11 cellular contexts compared by ENCODE assay signal in the genomic region with DNA sequence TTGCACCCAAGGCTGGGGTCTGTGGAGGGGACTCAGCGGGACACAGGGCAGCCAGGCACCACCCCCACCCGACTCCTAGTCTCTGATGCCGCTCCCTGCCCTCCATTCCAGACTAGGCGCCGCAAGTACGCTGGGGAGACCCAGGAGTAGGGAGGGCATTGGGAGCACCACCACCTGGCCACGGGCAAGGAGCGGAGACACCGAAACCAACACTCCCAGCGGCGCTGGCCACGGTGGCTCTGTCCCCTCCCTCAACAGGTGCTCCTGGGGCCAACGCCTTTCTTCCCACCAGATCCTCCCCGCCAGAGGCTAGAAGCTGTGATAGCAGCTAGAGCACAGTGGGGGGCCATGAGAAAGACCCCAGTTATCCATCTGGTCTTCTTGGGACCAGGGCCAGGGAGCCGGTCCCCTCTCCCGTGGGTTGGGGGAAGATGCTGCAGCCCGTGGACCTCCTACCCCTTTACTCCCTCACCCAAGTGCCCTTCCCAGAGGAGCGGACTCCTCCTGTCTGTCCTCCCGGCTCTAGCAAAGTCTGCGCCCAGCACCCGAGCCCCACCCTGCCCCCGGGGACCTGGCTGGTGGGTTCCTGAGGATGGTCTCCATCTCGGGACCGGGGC. TPM values are rescaled to one million over a fixed set of nuclear protein-coding genes. Genes with fewer than 3 reads are reported as not detected.
DNase-seq lines count a peak whose midpoint lies in the region; ATAC-seq and TF ChIP-seq lines count a peak whose summit lies in the region.
"Had no signal": no experiment of that assay in that cellular context is flagged by ENCODE, and none has a peak within 500 bp of the region (broad histone marks: within the 10 kb centered on the region; RNA-seq: fewer than 3 reads in every experiment).

No MANE protein-coding gene starts in this region.

- ATAC-seq in GM21447 (IDR thresholded peaks at IDR 0.05; ENCODE audit: unreplicated experiment), result no peak
- ATAC-seq: gastrocnemius medialis had no signal

- no peak overlapping the region for H3K27ac Mint-ChIP-seq in activated CD4-positive, alpha-beta T cell treated with anti-CD3 and anti-CD28 coated beads, Interleukin-2, amount 10 ng/mL, durations not matched to agents 24 days and 14 days

- peaks cover 18% of the 10 kb centered on the region for H3K36me3 ChIP-seq in ectodermal cell (ENCODE audit: control insufficient read depth, insufficient read depth, low read length)
- peaks cover 14% of the 10 kb centered on the region for H3K36me3 ChIP-seq in skeletal muscle satellite cell (ENCODE audit: insufficient read depth, low read length)

- peaks cover 49% of the 10 kb centered on the region for H3K27me3 ChIP-seq in ectodermal cell (ENCODE audit: control insufficient read depth, insufficient read depth, low read length, poor library complexity, severe bottlenecking)
- H3K27me3 ChIP-seq in skeletal muscle satellite cell (ENCODE audit: control insufficient read depth, insufficient read depth, low read length), result peaks cover 28% of the 10 kb centered on the region

- no peak for DNase-seq in activated CD4-positive, alpha-beta T cell treated with anti-CD3 and anti-CD28 coated beads, Interleukin-2, amount 10 ng/mL, durations not matched to agents 24 days and 14 days
- no peak for DNase-seq in activated CD4-positive, alpha-beta T cell treated with anti-CD3 and anti-CD28 coated beads for 48 hours
- DNase-seq in NCI-H146 (lab: John Stamatoyannopoulos, UW), result peak; percentile 81
- no peak for DNase-seq in GM10266 (ENCODE audit: extremely low spot score)
- DNase-seq in RWPE1 (ENCODE audit: low spot score), result no peak
- DNase-seq: gastrocnemius medialis had no signal

- POLR2A ChIA-PET in RWPE1 (lab: Yijun Ruan, JAX; ENCODE audit: low non-redundant PET), result no interaction called here

- CTCF ChIA-PET in RWPE1 (lab: Yijun Ruan, JAX), result no interaction called here

- H3K9ac ChIP-seq in skeletal muscle satellite cell (ENCODE audit: low read depth, low read length), result no peak overlapping the region
- H3K9ac ChIP-seq: BLaER1 treated with 17β-estradiol and CSF1 and Interleukin-3, amounts not matched to agents 10 nM and 100 nM had no signal

- H3K4me3 ChIP-seq in ectodermal cell (ENCODE audit: insufficient read depth, low read depth, low read length) (peak overlapping the region; percentile 42), skeletal muscle satellite cell (ENCODE audit: low read length) (no peak overlapping the region)
- H3K4me3 ChIP-seq: gastrocnemius medialis had no signal

- intact Hi-C loops in activated CD4-positive, alpha-beta T cell treated with anti-CD3 and anti-CD28 coated beads, Interleukin-2, amount 10 ng/mL, durations not matched to agents 24 days and 14 days (cut with micrococcal nuclease), result no loop called here

- peaks cover 17% of the 10 kb centered on the region for H3K4me1 Mint-ChIP-seq in activated CD4-positive, alpha-beta T cell treated with anti-CD3 and anti-CD28 coated beads, Interleukin-2, amount 10 ng/mL, durations not matched to agents 24 days and 14 days

- no peaks in the 10 kb centered on the region for H3K9me3 Mint-ChIP-seq in activated CD4-positive, alpha-beta T cell treated with anti-CD3 and anti-CD28 coated beads, Interleukin-2, amount 10 ng/mL, durations not matched to agents 24 days and 14 days

- 24 to 25% methylated on average over 24 of the region's 24 CpGs for WGBS in ectodermal cell, 2 experiments

- no peak for TF ChIP-seq CTCF in GM10266 (IDR thresholded peaks at IDR 0.05; ENCODE audit: control insufficient read depth, insufficient read depth, low read depth, missing control alignments)
- no peak for TF ChIP-seq CTCF in RWPE1 (conservative IDR thresholded peaks at IDR 0.05; ENCODE audit: low read depth)

- H3K4me1 ChIP-seq in ectodermal cell (ENCODE audit: control insufficient read depth, insufficient read depth, low read length) (peaks cover 15% of the 10 kb centered on the region), skeletal muscle satellite cell (ENCODE audit: control insufficient read depth, insufficient read depth, low read length) (peaks cover 34% of the 10 kb centered on the region)

- H3K4me2 ChIP-seq in skeletal muscle satellite cell (ENCODE audit: low read length), result peak overlapping the region; percentile 56

- H3K27ac ChIP-seq in ectodermal cell (ENCODE audit: insufficient read depth, low read depth, low read length, poor library complexity, severe bottlenecking) (no peak overlapping the region), RWPE1 (no peak overlapping the region; the same call in 1 of the 2 replicates)
- H3K27ac ChIP-seq: BLaER1 treated with 17β-estradiol and CSF1 and Interleukin-3, amounts not matched to agents 10 nM and 100 nM; gastrocnemius medialis; HL-60 had no signal

- peak overlapping the region; percentile 75 for H3K4me3 Mint-ChIP-seq in activated CD4-positive, alpha-beta T cell treated with anti-CD3 and anti-CD28 coated beads, Interleukin-2, amount 10 ng/mL, durations not matched to agents 24 days and 14 days

- no peaks in the 10 kb centered on the region for H3K9me3 ChIP-seq in ectodermal cell (ENCODE audit: control insufficient read depth, low read length)
- H3K9me3 ChIP-seq in skeletal muscle satellite cell (replicated peaks; ENCODE audit: low read length), result no peaks in the 10 kb centered on the region
- H3K9me3 ChIP-seq: gastrocnemius medialis had no signal

- H3K36me3 Mint-ChIP-seq in activated CD4-positive, alpha-beta T cell treated with anti-CD3 and anti-CD28 coated beads, Interleukin-2, amount 10 ng/mL, durations not matched to agents 24 days and 14 days (ENCODE audit: low read depth), result peaks cover 14% of the 10 kb centered on the region

- H3K27me3 Mint-ChIP-seq in activated CD4-positive, alpha-beta T cell treated with anti-CD3 and anti-CD28 coated beads, Interleukin-2, amount 10 ng/mL, durations not matched to agents 24 days and 14 days, result peaks cover 13% of the 10 kb centered on the region

RNA-seq across cellular contexts. Expression of a gene that starts 0.5 kb away (rescaled TPM):
- total RNA-seq in activated CD4-positive, alpha-beta T cell treated with anti-CD3 and anti-CD28 coated beads, Interleukin-2, amount 10 ng/mL, durations not matched to agents 24 days and 14 days, result 18.1 and 20.2 TPM in 2 replicates
- 7.5 TPM for polyA plus RNA-seq in ectodermal cell (2013, experiment 1 of 4)
- 8.3 TPM for polyA plus RNA-seq in ectodermal cell (2013, experiment 2 of 4)
- 6.5 TPM for polyA plus RNA-seq in ectodermal cell (2013, experiment 3 of 4)
- 7.0 TPM for polyA plus RNA-seq in ectodermal cell (2013, experiment 4 of 4)
- total RNA-seq in skeletal muscle satellite cell (2012; rRNA removed), result 0.66 and 1.8 TPM in 2 replicates

RNA-seq across cellular contexts. Expression of a gene that starts 5.3 kb away (rescaled TPM):
- 41.6 and 42.8 TPM in 2 replicates for total RNA-seq in activated CD4-positive, alpha-beta T cell treated with anti-CD3 and anti-CD28 coated beads, Interleukin-2, amount 10 ng/mL, durations not matched to agents 24 days and 14 days
- 36.5 TPM for polyA plus RNA-seq in ectodermal cell (2013, experiment 1 of 4)
- 34.0 TPM for polyA plus RNA-seq in ectodermal cell (2013, experiment 2 of 4)
- 23.2 TPM for polyA plus RNA-seq in ectodermal cell (2013, experiment 3 of 4)
- polyA plus RNA-seq in ectodermal cell (2013, experiment 4 of 4), result 28.1 TPM
- 10.1 and 13.1 TPM in 2 replicates for total RNA-seq in skeletal muscle satellite cell (2012; rRNA removed)

RNA-seq across cellular contexts. Expression of a gene that starts 8.0 kb away (rescaled TPM):
- total RNA-seq in activated CD4-positive, alpha-beta T cell treated with anti-CD3 and anti-CD28 coated beads, Interleukin-2, amount 10 ng/mL, durations not matched to agents 24 days and 14 days, result 0.56 TPM in 1 of 2 replicates, not detected in the other
- not detected for polyA plus RNA-seq in ectodermal cell (2013, experiment 1 of 4)
- 0.36 TPM for polyA plus RNA-seq in ectodermal cell (2013, experiment 2 of 4)
- polyA plus RNA-seq in ectodermal cell (2013, experiment 3 of 4), result not detected
- not detected for polyA plus RNA-seq in ectodermal cell (2013, experiment 4 of 4)
- not detected in 2 replicates for total RNA-seq in skeletal muscle satellite cell (2012; rRNA removed)

RNA-seq across cellular contexts. Expression of a gene that starts 17.5 kb away (rescaled TPM):
- total RNA-seq in activated CD4-positive, alpha-beta T cell treated with anti-CD3 and anti-CD28 coated beads, Interleukin-2, amount 10 ng/mL, durations not matched to agents 24 days and 14 days, result 81.4 and 87.5 TPM in 2 replicates
- 38.2 TPM for polyA plus RNA-seq in ectodermal cell (2013, experiment 1 of 4)
- 41.2 TPM for polyA plus RNA-seq in ectodermal cell (2013, experiment 2 of 4)
- 36.1 TPM for polyA plus RNA-seq in ectodermal cell (2013, experiment 3 of 4)
- polyA plus RNA-seq in ectodermal cell (2013, experiment 4 of 4), result 38.3 TPM
- total RNA-seq in skeletal muscle satellite cell (2012; rRNA removed), result 45.9 and 58.6 TPM in 2 replicates

RNA-seq across cellular contexts. Expression of a gene that starts 20.3 kb away (rescaled TPM):
- 93.9 and 99.0 TPM in 2 replicates for total RNA-seq in activated CD4-positive, alpha-beta T cell treated with anti-CD3 and anti-CD28 coated beads, Interleukin-2, amount 10 ng/mL, durations not matched to agents 24 days and 14 days
- 40.8 TPM for polyA plus RNA-seq in ectodermal cell (2013, experiment 1 of 4)
- polyA plus RNA-seq in ectodermal cell (2013, experiment 2 of 4), result 38.0 TPM
- 30.5 TPM for polyA plus RNA-seq in ectodermal cell (2013, experiment 3 of 4)
- polyA plus RNA-seq in ectodermal cell (2013, experiment 4 of 4), result 35.0 TPM
- 26.1 and 28.0 TPM in 2 replicates for total RNA-seq in skeletal muscle satellite cell (2012; rRNA removed)
